ENCODE assay signal across 35 cellular contexts in the genomic region with DNA sequence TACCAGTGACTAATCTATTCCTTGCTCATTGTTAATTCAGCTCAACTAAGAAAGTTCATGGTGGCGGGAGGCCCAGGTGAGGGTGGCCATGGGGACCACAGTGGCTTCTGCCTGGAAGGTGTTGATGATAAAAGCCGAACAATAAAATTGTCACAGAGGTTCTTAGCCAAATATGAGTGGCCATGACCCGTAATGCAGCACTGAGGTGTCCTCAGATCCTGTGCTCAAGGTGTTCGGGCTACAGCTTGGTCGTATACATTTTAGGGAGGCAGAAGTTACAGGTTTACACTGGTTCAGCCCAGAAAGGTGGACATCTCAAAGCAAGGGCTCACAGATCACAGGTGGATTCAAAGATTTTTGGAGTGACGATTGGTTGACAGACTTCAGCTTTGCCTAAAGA.
DNase-seq lines count a peak whose midpoint lies in the region; ATAC-seq and TF ChIP-seq lines count a peak whose summit lies in the region.
"Had no signal": no experiment of that assay in that cellular context is flagged by ENCODE, and none has a peak within 500 bp of the region (broad histone marks: within the 10 kb centered on the region; RNA-seq: fewer than 3 reads in every experiment).

No MANE protein-coding gene starts in this region.

- H3K27me3 Mint-ChIP-seq in nephron (ENCODE audit: low read depth) = peaks cover 10% of the 10 kb centered on the region
- H3K27me3 Mint-ChIP-seq: CD4-positive, alpha-beta memory T cell; CD4-positive, alpha-beta T cell; CD4-positive, CD25-positive, alpha-beta regulatory T cell had no signal

- peak overlapping the region in 2 of 3 experiments; percentile 24 to 31 for H3K27ac Mint-ChIP-seq in nephron
- H3K27ac Mint-ChIP-seq: B cell; CD14-positive monocyte; CD4-positive, alpha-beta memory T cell; CD4-positive, alpha-beta T cell; CD8-positive, alpha-beta T cell had no signal

- peaks cover 37% of the 10 kb centered on the region for H3K4me1 Mint-ChIP-seq in nephron

- ATAC-seq in HG02623 (IDR thresholded peaks at IDR 0.05; ENCODE audit: unreplicated experiment) = no peak
- no peak for ATAC-seq in GM21825 (IDR thresholded peaks at IDR 0.05; ENCODE audit: unreplicated experiment)
- ATAC-seq: A549; CD8-positive, alpha-beta T cell had no signal

- no peak for TF ChIP-seq POLR2A in vagina (IDR thresholded peaks at IDR 0.05)

- TF ChIP-seq CTCF in nephron (IDR thresholded peaks at IDR 0.05; ENCODE audit: unreplicated experiment in 3 of 3) = no peak
- TF ChIP-seq CTCF in vagina (IDR thresholded peaks at IDR 0.05) = no peak

- DNase-seq in H7 (peak; percentile 9), islet precursor cell (peak; percentile 29), vagina (ENCODE audit: extremely low spot score in 2 of 2) (peak; percentile 60 to 67), HuH-7.5 (ENCODE audit: low spot score) (no peak), posterior vena cava (ENCODE audit: low spot score) (no peak)
- DNase-seq: 8988T; ACHN; AML-193; BE2C; C1 segment of cervical spinal cord; Caco-2; Calu3; CD4-positive, alpha-beta memory T cell; CD4-positive, alpha-beta T cell; CD4-positive, CD25-positive, alpha-beta regulatory T cell; CD8-positive, alpha-beta memory T cell; CD8-positive, alpha-beta T cell; COR-L47; DMS 273 treated with DMSO at 0.1 percent for 48 hours; DMS153; DMS53; DMS79; DMS79 treated with DMSO at 0.1 percent for 48 hours; DND-41; EL had no signal

- H3K27ac ChIP-seq in vagina = no peak overlapping the region
- H3K27ac ChIP-seq: 22Rv1; A549; BLaER1; BLaER1 treated with 17β-estradiol and CSF1 and Interleukin-3, amounts not matched to agents 10 nM and 100 nM; C4-2B had no signal

- H3K4me1 ChIP-seq in vagina = no peaks in the 10 kb centered on the region
- H3K4me1 ChIP-seq: A549, BE2C, Caco-2 had no signal

- no peaks in the 10 kb centered on the region for H3K9me3 Mint-ChIP-seq in nephron

- intact Hi-C loops in vagina (cut with DNase I) = no loop called here
- intact Hi-C loops in posterior vena cava (cut with DNase I) = no loop called here

- no peak overlapping the region for H3K4me3 Mint-ChIP-seq in nephron
- H3K4me3 Mint-ChIP-seq: B cell; CD14-positive monocyte; CD4-positive, alpha-beta T cell; CD8-positive, alpha-beta memory T cell; CD8-positive, alpha-beta T cell had no signal

- H3K36me3 Mint-ChIP-seq in nephron (ENCODE audit: low read depth) = no peaks in the 10 kb centered on the region
- H3K36me3 Mint-ChIP-seq: CD14-positive monocyte; CD4-positive, alpha-beta memory T cell; CD4-positive, CD25-positive, alpha-beta regulatory T cell; CD8-positive, alpha-beta memory T cell; CD8-positive, alpha-beta T cell had no signal

- no peaks in the 10 kb centered on the region for H3K36me3 ChIP-seq in H7 (replicated peaks; ENCODE audit: control insufficient read depth, insufficient read depth, low read length)
- H3K36me3 ChIP-seq in vagina = no peaks in the 10 kb centered on the region
- H3K36me3 ChIP-seq: BE2C, BLaER1 had no signal

- no peaks in the 10 kb centered on the region for H3K9me3 ChIP-seq in vagina
- H3K9me3 ChIP-seq: A549, BE2C, Caco-2 had no signal

- H3K27me3 ChIP-seq in H7 (ENCODE audit: control insufficient read depth, insufficient read depth, low read length) (no peaks in the 10 kb centered on the region), vagina (no peaks in the 10 kb centered on the region)
- H3K27me3 ChIP-seq: BE2C; BLaER1; BLaER1 treated with 17β-estradiol and CSF1 and Interleukin-3, amounts not matched to agents 10 nM and 100 nM had no signal

- no peak overlapping the region for H3K4me3 ChIP-seq in H7 (ENCODE audit: insufficient read depth, low read depth, low read length)
- H3K4me3 ChIP-seq in vagina = no peak overlapping the region
- H3K4me3 ChIP-seq: A549; BLaER1; BLaER1 treated with 17β-estradiol and CSF1 and Interleukin-3, amounts not matched to agents 10 nM and 100 nM had no signal

Comparison
In these comparisons a context has a peak if more than half of its experiments do, and no peak if none do; other contexts are left out.
1. DNase-seq: peak in H7 (single experiment), islet precursor cell (single experiment) and vagina (2 of 2); none in HuH-7.5 (single experiment) and posterior vena cava (single experiment).